ENCODE assay signal across 8 cellular contexts in genomic region chr6:53728570-53729194, GRCh38.
DNase-seq lines count a peak whose midpoint lies in the region; ATAC-seq and TF ChIP-seq lines count a peak whose summit lies in the region.

No MANE protein-coding gene starts in this region.

- peak; percentile 66 for ATAC-seq in HG03354 (IDR thresholded peaks at IDR 0.05; ENCODE audit: poor library complexity, severe bottlenecking, unreplicated experiment)

- no peaks in the 10 kb centered on the region for H3K27me3 ChIP-seq in ovary
- H3K27me3 ChIP-seq in uterus = no peaks in the 10 kb centered on the region

- no peak overlapping the region for H3K27ac ChIP-seq in ovary
- no peak overlapping the region for H3K27ac ChIP-seq in uterus

- no peak for TF ChIP-seq POLR2A in ovary (IDR thresholded peaks at IDR 0.05)
- TF ChIP-seq POLR2A in uterus (IDR thresholded peaks at IDR 0.05) = no peak

- 21 to 34% (median 28%) methylated on average over 9 of the region's 9 CpGs for WGBS in ovary, 3 donors

- peaks cover 3% of the 10 kb centered on the region for H3K4me1 ChIP-seq in ovary (ENCODE audit: insufficient read depth)
- no peaks in the 10 kb centered on the region for H3K4me1 ChIP-seq in uterus

- TF ChIP-seq CTCF in fibroblast of villous mesenchyme (IDR thresholded peaks at IDR 0.05; ENCODE audit: insufficient read depth, low read depth, low read length) (peak; percentile 96), ovary (IDR thresholded peaks at IDR 0.05) (peak; percentile 66 to 75 (median 71)), uterus (IDR thresholded peaks at IDR 0.05) (peak; percentile 81 to 85 (median 82))

- intact Hi-C loops in ovary (cut with DNase I) (loop anchor here in 3 of 4 donors (5.0 to 10.0 kb wide), 4 partner anchors 226 to 236 kb away; no protein-coding TSS in a partner anchor), uterus (cut with DNase I; ENCODE audit: low total_unique reads) (no loop called here)

- H3K36me3 ChIP-seq in ovary = no peaks in the 10 kb centered on the region
- no peaks in the 10 kb centered on the region for H3K36me3 ChIP-seq in uterus

- H3K4me3 ChIP-seq in fibroblast of villous mesenchyme (ENCODE audit: low read depth, low read length) = no peak overlapping the region
- no peak overlapping the region for H3K4me3 ChIP-seq in ovary
- H3K4me3 ChIP-seq in uterus = no peak overlapping the region

- H3K9me3 ChIP-seq in ovary (no peaks in the 10 kb centered on the region), uterus (no peaks in the 10 kb centered on the region)

- DNase-seq in activated gamma-delta T cell treated with Interleukin-2 at 50 U/mL for 16 hours (peak; percentile 53), activated gamma-delta T cell (lab: John Stamatoyannopoulos, UW) (no peak), OCI-M1 (lab: John Stamatoyannopoulos, UW) (peak; percentile 78), activated T-helper 1 cell treated with Interleukin-2 at 50 U/mL for 16 hours (ENCODE audit: low read depth) (peak; percentile 20), fibroblast of villous mesenchyme (ENCODE audit: low read depth) (peak; percentile 45), ovary (peak; percentile 28 to 61 (median 59)), uterus (peak; percentile 35 to 40)

- no peak for TF ChIP-seq EP300 in ovary (IDR thresholded peaks at IDR 0.05)
